6 cellular contexts compared by ENCODE assay signal in the genomic region with DNA sequence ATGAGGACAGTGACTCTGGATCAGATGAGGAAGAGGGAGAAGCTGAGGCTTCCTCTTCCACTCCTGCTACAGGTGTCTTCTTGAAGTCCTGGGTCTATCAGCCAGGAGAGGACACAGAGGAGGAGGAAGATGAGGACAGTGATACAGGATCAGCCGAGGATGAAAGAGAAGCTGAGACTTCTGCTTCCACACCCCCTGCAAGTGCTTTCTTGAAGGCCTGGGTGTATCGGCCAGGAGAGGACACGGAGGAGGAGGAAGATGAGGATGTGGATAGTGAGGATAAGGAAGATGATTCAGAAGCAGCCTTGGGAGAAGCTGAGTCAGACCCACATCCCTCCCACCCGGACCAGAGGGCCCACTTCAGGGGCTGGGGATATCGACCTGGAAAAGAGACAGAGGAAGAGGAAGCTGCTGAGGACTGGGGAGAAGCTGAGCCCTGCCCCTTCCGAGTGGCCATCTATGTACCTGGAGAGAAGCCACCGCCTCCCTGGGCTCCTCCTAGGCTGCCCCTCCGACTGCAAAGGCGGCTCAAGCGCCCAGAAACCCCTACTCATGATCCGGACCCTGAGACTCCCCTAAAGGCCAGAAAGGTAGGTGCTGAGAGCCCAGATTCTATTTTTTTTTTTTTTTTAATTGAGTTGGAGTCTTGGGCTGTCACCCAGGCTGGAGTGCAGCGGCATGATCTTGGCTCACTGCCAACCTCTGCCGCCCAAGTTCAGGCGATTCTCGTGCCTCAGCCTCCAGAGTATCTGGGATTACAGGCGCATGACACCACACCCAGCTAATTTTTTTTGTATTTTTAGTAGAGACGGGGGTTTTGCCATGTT. TPM values are rescaled to one million over a fixed set of nuclear protein-coding genes. Genes with fewer than 3 reads are reported as not detected.
DNase-seq lines count a peak whose midpoint lies in the region; ATAC-seq and TF ChIP-seq lines count a peak whose summit lies in the region.

No MANE protein-coding gene starts in this region.

- H3K36me3 ChIP-seq in RWPE2 (ENCODE audit: low read depth) (peaks cover 53% of the 10 kb centered on the region), fibroblast of lung (ENCODE audit: control insufficient read depth, insufficient read depth, low read length) (peaks cover 22% of the 10 kb centered on the region)

- TF ChIP-seq POLR2A in GM19099 (IDR thresholded peaks at IDR 0.05; ENCODE audit: extremely low read depth, insufficient read length, low read depth): peak; percentile 24

- H3K4me1 ChIP-seq in RWPE2 (ENCODE audit: insufficient read depth, poor library complexity, severe bottlenecking): peaks cover 16% of the 10 kb centered on the region
- peaks cover 3% of the 10 kb centered on the region for H3K4me1 ChIP-seq in fibroblast of lung (ENCODE audit: control insufficient read depth, extremely low read depth, insufficient read depth, low read length)

- H3K27me3 Mint-ChIP-seq in stimulated activated naive CD8-positive, alpha-beta T cell treated with anti-CD3 and anti-CD28 coated beads, Interleukin-15, amount 100 ng/mL, for 72 hours: no peaks in the 10 kb centered on the region

- DNase-seq in RWPE2 (ENCODE audit: low spot score) (no peak), fibroblast of lung (ENCODE audit: low read depth in 2 of 2) (peak in 1 of 2 donors; percentile 76), KG1 (lab: John Stamatoyannopoulos, UW) (no peak)
- peak in 1 of 2 donors; percentile 62 for DNase-seq in stimulated activated naive CD8-positive, alpha-beta T cell treated with anti-CD3 and anti-CD28 coated beads, Interleukin-15, amount 100 ng/mL, for 72 hours

- peak overlapping the region; percentile 96 for H3K4me3 Mint-ChIP-seq in stimulated activated naive CD8-positive, alpha-beta T cell treated with anti-CD3 and anti-CD28 coated beads, Interleukin-15, amount 100 ng/mL, for 72 hours

- H3K27ac Mint-ChIP-seq in stimulated activated naive CD8-positive, alpha-beta T cell treated with anti-CD3 and anti-CD28 coated beads, Interleukin-15, amount 100 ng/mL, for 72 hours: peak overlapping the region; percentile 100

- H3K9ac ChIP-seq in fibroblast of lung (ENCODE audit: insufficient read depth, low read length): peak overlapping the region; percentile 100

- H3K79me2 ChIP-seq in fibroblast of lung (ENCODE audit: control insufficient read depth, insufficient read depth, low read length): peaks cover 44% of the 10 kb centered on the region

- H3K4me3 ChIP-seq in RWPE2 (ENCODE audit: severe bottlenecking): peak overlapping the region; percentile 86
- H3K4me3 ChIP-seq in fibroblast of lung (replicated peaks in 1 of 4; ENCODE audit: control extremely low read depth in 1 of 4, insufficient read depth in 1 of 4, low read depth in 3 of 4, low read length in 4 of 4): peak overlapping the region; percentile 78 to 99 (median 98)

- ATAC-seq in RWPE2 (ENCODE audit: low read depth) (peak; percentile 20), HG02763 (IDR thresholded peaks at IDR 0.05; ENCODE audit: unreplicated experiment) (no peak)
- ATAC-seq in stimulated activated naive CD8-positive, alpha-beta T cell treated with anti-CD3 and anti-CD28 coated beads, Interleukin-15, amount 100 ng/mL, for 72 hours: peak; percentile 3

- no peaks in the 10 kb centered on the region for H3K9me3 Mint-ChIP-seq in stimulated activated naive CD8-positive, alpha-beta T cell treated with anti-CD3 and anti-CD28 coated beads, Interleukin-15, amount 100 ng/mL, for 72 hours

- H3K9me3 ChIP-seq in RWPE2 (ENCODE audit: severe bottlenecking) (no peaks in the 10 kb centered on the region), fibroblast of lung (ENCODE audit: control insufficient read depth, insufficient read depth, low read depth, low read length) (no peaks in the 10 kb centered on the region)

- H4K20me1 ChIP-seq in fibroblast of lung (ENCODE audit: control insufficient read depth, extremely low read depth, insufficient read depth, low read length): no peaks in the 10 kb centered on the region

- H3K27ac ChIP-seq in RWPE2 (ENCODE audit: poor library complexity, severe bottlenecking): peak overlapping the region; percentile 91
- H3K27ac ChIP-seq in fibroblast of lung (ENCODE audit: insufficient read depth, low read length): peak overlapping the region; percentile 100

- TF ChIP-seq CTCF in RWPE2 (IDR thresholded peaks at IDR 0.05; ENCODE audit: poor library complexity, severe bottlenecking) (no peak), fibroblast of lung (conservative IDR thresholded peaks at IDR 0.05 in 1 of 2, IDR thresholded peaks at IDR 0.05 in 1 of 2; ENCODE audit: low read depth in 1 of 2, low read length in 2 of 2) (no peak)

- H3K4me1 Mint-ChIP-seq in stimulated activated naive CD8-positive, alpha-beta T cell treated with anti-CD3 and anti-CD28 coated beads, Interleukin-15, amount 100 ng/mL, for 72 hours: peaks cover 56% of the 10 kb centered on the region

- H3K4me2 ChIP-seq in fibroblast of lung (ENCODE audit: extremely low read depth, insufficient read depth, low read length): peak overlapping the region; percentile 94

- H2AFZ ChIP-seq in fibroblast of lung (ENCODE audit: low read length): no peak overlapping the region

- no peaks in the 10 kb centered on the region for H3K27me3 ChIP-seq in RWPE2 (ENCODE audit: insufficient read depth, poor library complexity, severe bottlenecking)
- H3K27me3 ChIP-seq in fibroblast of lung (ENCODE audit: control insufficient read depth, insufficient read depth, low read length): no peaks in the 10 kb centered on the region

RNA-seq across cellular contexts. Expression of gene PPP1R15A, which starts 2.3 kb away (rescaled TPM):
- 87.3 and 166 TPM in 2 replicates for total RNA-seq in fibroblast of lung
- 46.3 and 116 TPM in 2 replicates for polyA plus RNA-seq in fibroblast of lung
- polyA plus RNA-seq in fibroblast of lung (2012): 53.8 and 120 TPM in 2 replicates
- 19.5 and 31.9 TPM in 2 replicates for polyA minus RNA-seq in fibroblast of lung (ENCODE audit: low replicate concordance)

RNA-seq across cellular contexts. Expression of gene PLEKHA4, which starts 6.1 kb away (rescaled TPM):
- total RNA-seq in fibroblast of lung: 18.7 and 20.0 TPM in 2 replicates
- polyA plus RNA-seq in fibroblast of lung: 6.6 and 11.1 TPM in 2 replicates
- 33.4 and 58.7 TPM in 2 replicates for polyA plus RNA-seq in fibroblast of lung (2012)
- polyA minus RNA-seq in fibroblast of lung (ENCODE audit: low replicate concordance): 18.3 and 27.2 TPM in 2 replicates

RNA-seq across cellular contexts. Expression of gene TULP2, which starts 24.0 kb away (rescaled TPM):
- 0.51 and 0.83 TPM in 2 replicates for total RNA-seq in fibroblast of lung
- polyA plus RNA-seq in fibroblast of lung: 0.10 and 0.28 TPM in 2 replicates
- polyA plus RNA-seq in fibroblast of lung (2012): 0.19 and 0.24 TPM in 2 replicates
- polyA minus RNA-seq in fibroblast of lung (ENCODE audit: low replicate concordance): 0.63 TPM in 1 of 2 replicates, not detected in the other

RNA-seq across cellular contexts. Expression of gene NUCB1, which starts 25.6 kb away (rescaled TPM):
- total RNA-seq in fibroblast of lung: 130 and 137 TPM in 2 replicates
- 101 and 129 TPM in 2 replicates for polyA plus RNA-seq in fibroblast of lung
- 179 and 237 TPM in 2 replicates for polyA plus RNA-seq in fibroblast of lung (2012)
- polyA minus RNA-seq in fibroblast of lung (ENCODE audit: low replicate concordance): 127 and 321 TPM in 2 replicates

RNA-seq across cellular contexts. Expression of gene HSD17B14, which starts 38.2 kb away (rescaled TPM):
- 7.7 and 11.1 TPM in 2 replicates for total RNA-seq in fibroblast of lung
- 2.7 and 4.5 TPM in 2 replicates for polyA plus RNA-seq in fibroblast of lung
- 3.8 and 7.8 TPM in 2 replicates for polyA plus RNA-seq in fibroblast of lung (2012)
- polyA minus RNA-seq in fibroblast of lung (ENCODE audit: low replicate concordance): 2.1 and 2.2 TPM in 2 replicates
